ENCODE assay signal across 1 cellular context in the genomic region with DNA sequence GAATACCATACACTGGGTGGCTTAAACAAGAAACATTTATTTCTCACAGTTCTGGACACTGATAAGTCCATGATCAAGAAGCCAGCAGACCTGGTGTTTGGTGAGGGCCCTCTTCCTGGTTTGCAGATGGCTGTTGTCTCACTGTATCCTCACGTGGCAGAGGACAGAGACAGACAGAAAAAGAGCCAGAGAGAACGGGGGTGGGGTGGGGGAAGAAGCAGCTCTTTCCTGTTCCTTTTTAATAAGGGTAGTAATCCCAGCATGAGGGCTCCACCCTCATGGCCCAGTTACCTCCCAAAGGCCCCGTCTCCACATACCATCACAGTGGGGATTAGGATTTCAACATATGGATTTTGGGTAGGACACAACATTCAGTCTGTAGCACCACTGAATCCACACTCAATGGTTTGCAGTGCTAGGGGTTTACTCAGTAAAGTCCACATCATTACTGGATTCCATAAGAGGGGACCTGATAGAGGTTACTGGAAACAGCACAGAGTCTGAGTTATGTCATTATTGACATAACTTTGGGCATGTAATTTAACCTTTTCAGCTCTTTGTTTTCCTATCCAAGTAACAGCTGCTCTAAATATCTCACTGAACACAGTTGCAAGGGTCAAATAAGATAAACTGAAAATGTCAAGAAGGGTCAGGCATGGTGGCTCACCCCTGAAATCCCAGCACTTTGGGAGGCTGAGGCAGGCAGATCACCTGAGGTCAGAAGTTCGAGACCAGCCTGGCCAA.
TF ChIP-seq lines count a peak whose summit lies in the region.

No MANE protein-coding gene starts in this region.

TF ChIP-seq in HepG2, 621 proteins besides CTCF, POLR2A, EP300 and RAD21 (continued from another document and continues in another):
- TF ChIP-seq, protein P1, sequence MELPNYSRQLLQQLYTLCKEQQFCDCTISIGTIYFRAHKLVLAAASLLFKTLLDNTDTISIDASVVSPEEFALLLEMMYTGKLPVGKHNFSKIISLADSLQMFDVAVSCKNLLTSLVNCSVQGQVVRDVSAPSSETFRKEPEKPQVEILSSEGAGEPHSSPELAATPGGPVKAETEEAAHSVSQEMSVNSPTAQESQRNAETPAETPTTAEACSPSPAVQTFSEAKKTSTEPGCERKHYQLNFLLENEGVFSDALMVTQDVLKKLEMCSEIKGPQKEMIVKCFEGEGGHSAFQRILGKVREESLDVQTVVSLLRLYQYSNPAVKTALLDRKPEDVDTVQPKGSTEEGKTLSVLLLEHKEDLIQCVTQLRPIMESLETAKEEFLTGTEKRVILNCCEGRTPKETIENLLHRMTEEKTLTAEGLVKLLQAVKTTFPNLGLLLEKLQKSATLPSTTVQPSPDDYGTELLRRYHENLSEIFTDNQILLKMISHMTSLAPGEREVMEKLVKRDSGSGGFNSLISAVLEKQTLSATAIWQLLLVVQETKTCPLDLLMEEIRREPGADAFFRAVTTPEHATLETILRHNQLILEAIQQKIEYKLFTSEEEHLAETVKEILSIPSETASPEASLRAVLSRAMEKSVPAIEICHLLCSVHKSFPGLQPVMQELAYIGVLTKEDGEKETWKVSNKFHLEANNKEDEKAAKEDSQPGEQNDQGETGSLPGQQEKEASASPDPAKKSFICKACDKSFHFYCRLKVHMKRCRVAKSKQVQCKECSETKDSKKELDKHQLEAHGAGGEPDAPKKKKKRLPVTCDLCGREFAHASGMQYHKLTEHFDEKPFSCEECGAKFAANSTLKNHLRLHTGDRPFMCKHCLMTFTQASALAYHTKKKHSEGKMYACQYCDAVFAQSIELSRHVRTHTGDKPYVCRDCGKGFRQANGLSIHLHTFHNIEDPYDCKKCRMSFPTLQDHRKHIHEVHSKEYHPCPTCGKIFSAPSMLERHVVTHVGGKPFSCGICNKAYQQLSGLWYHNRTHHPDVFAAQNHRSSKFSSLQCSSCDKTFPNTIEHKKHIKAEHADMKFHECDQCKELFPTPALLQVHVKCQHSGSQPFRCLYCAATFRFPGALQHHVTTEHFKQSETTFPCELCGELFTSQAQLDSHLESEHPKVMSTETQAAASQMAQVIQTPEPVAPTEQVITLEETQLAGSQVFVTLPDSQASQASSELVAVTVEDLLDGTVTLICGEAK (IDR thresholded peaks at IDR 0.05): no peak
- TF ChIP-seq, protein P1 (CRISPR knock-in tag; IDR thresholded peaks at IDR 0.05): no peak; the same call in 1 of the 2 replicates
- peak; percentile 87 for TF ChIP-seq ZSCAN9 (CRISPR knock-in tag; IDR thresholded peaks at IDR 0.05; ENCODE audit: borderline replicate concordance)
- no peak for TF ChIP-seq KDM4B (CRISPR knock-in tag; IDR thresholded peaks at IDR 0.05)
- TF ChIP-seq, protein P2, sequence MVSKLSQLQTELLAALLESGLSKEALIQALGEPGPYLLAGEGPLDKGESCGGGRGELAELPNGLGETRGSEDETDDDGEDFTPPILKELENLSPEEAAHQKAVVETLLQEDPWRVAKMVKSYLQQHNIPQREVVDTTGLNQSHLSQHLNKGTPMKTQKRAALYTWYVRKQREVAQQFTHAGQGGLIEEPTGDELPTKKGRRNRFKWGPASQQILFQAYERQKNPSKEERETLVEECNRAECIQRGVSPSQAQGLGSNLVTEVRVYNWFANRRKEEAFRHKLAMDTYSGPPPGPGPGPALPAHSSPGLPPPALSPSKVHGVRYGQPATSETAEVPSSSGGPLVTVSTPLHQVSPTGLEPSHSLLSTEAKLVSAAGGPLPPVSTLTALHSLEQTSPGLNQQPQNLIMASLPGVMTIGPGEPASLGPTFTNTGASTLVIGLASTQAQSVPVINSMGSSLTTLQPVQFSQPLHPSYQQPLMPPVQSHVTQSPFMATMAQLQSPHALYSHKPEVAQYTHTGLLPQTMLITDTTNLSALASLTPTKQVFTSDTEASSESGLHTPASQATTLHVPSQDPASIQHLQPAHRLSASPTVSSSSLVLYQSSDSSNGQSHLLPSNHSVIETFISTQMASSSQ (IDR thresholded peaks at IDR 0.05; ENCODE audit: low read depth): 0 out of 2 replicates have a peak, but pooled peaks have one; percentile 42
- TF ChIP-seq, protein P2 (CRISPR knock-in tag; IDR thresholded peaks at IDR 0.05; ENCODE audit: borderline replicate concordance): no peak
- TF ChIP-seq FOXK1 (CRISPR knock-in tag; IDR thresholded peaks at IDR 0.05; ENCODE audit: borderline replicate concordance, low read depth): peak; percentile 73
- TF ChIP-seq YY1 (IDR thresholded peaks at IDR 0.05; ENCODE audit: insufficient read depth, insufficient replicate concordance, low read depth, low read length): no peak
- TF ChIP-seq, protein P3, sequence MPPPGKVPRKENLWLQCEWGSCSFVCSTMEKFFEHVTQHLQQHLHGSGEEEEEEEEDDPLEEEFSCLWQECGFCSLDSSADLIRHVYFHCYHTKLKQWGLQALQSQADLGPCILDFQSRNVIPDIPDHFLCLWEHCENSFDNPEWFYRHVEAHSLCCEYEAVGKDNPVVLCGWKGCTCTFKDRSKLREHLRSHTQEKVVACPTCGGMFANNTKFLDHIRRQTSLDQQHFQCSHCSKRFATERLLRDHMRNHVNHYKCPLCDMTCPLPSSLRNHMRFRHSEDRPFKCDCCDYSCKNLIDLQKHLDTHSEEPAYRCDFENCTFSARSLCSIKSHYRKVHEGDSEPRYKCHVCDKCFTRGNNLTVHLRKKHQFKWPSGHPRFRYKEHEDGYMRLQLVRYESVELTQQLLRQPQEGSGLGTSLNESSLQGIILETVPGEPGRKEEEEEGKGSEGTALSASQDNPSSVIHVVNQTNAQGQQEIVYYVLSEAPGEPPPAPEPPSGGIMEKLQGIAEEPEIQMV (CRISPR knock-in tag; IDR thresholded peaks at IDR 0.05; ENCODE audit: low read depth): no peak
- no peak for TF ChIP-seq PTBP1 (IDR thresholded peaks at IDR 0.05; ENCODE audit: low read depth, low read length, poor library complexity, severe bottlenecking)
- TF ChIP-seq, protein P4, sequence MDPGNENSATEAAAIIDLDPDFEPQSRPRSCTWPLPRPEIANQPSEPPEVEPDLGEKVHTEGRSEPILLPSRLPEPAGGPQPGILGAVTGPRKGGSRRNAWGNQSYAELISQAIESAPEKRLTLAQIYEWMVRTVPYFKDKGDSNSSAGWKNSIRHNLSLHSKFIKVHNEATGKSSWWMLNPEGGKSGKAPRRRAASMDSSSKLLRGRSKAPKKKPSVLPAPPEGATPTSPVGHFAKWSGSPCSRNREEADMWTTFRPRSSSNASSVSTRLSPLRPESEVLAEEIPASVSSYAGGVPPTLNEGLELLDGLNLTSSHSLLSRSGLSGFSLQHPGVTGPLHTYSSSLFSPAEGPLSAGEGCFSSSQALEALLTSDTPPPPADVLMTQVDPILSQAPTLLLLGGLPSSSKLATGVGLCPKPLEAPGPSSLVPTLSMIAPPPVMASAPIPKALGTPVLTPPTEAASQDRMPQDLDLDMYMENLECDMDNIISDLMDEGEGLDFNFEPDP (CRISPR knock-in tag; conservative IDR thresholded peaks at IDR 0.05): no peak
- TF ChIP-seq ATF1 (CRISPR knock-in tag; IDR thresholded peaks at IDR 0.05): peak; percentile 66; the same call in 1 of the 2 replicates
- no peak for TF ChIP-seq ZC3H13 (CRISPR knock-in tag; IDR thresholded peaks at IDR 0.05)
- no peak for TF ChIP-seq PHB2 (IDR thresholded peaks at IDR 0.05; ENCODE audit: partially characterized antibody)
- TF ChIP-seq, protein P5, sequence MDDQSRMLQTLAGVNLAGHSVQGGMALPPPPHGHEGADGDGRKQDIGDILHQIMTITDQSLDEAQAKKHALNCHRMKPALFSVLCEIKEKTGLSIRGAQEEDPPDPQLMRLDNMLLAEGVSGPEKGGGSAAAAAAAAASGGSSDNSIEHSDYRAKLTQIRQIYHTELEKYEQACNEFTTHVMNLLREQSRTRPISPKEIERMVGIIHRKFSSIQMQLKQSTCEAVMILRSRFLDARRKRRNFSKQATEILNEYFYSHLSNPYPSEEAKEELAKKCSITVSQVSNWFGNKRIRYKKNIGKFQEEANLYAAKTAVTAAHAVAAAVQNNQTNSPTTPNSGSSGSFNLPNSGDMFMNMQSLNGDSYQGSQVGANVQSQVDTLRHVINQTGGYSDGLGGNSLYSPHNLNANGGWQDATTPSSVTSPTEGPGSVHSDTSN (CRISPR knock-in tag; IDR thresholded peaks at IDR 0.05; ENCODE audit: borderline replicate concordance): no peak
- no peak for TF ChIP-seq ARNT2 (CRISPR knock-in tag; IDR thresholded peaks at IDR 0.05; ENCODE audit: low read depth)
- TF ChIP-seq NFIC (IDR thresholded peaks at IDR 0.05; ENCODE audit: low read length): peak; percentile 57; the same call in 1 of the 2 replicates
- TF ChIP-seq ZNF10 (CRISPR knock-in tag; IDR thresholded peaks at IDR 0.05; ENCODE audit: borderline replicate concordance, low read depth): no peak
- TF ChIP-seq SMARCC2 (IDR thresholded peaks at IDR 0.05): no peak
- no peak for TF ChIP-seq ZNF564 (CRISPR knock-in tag; IDR thresholded peaks at IDR 0.05)
- TF ChIP-seq KDM3A (CRISPR knock-in tag; IDR thresholded peaks at IDR 0.05; ENCODE audit: low read depth): no peak
- TF ChIP-seq, protein P6, sequence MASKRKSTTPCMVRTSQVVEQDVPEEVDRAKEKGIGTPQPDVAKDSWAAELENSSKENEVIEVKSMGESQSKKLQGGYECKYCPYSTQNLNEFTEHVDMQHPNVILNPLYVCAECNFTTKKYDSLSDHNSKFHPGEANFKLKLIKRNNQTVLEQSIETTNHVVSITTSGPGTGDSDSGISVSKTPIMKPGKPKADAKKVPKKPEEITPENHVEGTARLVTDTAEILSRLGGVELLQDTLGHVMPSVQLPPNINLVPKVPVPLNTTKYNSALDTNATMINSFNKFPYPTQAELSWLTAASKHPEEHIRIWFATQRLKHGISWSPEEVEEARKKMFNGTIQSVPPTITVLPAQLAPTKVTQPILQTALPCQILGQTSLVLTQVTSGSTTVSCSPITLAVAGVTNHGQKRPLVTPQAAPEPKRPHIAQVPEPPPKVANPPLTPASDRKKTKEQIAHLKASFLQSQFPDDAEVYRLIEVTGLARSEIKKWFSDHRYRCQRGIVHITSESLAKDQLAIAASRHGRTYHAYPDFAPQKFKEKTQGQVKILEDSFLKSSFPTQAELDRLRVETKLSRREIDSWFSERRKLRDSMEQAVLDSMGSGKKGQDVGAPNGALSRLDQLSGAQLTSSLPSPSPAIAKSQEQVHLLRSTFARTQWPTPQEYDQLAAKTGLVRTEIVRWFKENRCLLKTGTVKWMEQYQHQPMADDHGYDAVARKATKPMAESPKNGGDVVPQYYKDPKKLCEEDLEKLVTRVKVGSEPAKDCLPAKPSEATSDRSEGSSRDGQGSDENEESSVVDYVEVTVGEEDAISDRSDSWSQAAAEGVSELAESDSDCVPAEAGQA (IDR thresholded peaks at IDR 0.05; ENCODE audit: low read depth): 0 out of 2 replicates have a peak, but pooled peaks have one; percentile 22
- TF ChIP-seq, protein P6 (CRISPR knock-in tag; IDR thresholded peaks at IDR 0.05; ENCODE audit: borderline replicate concordance): no peak
- peak; percentile 80 for TF ChIP-seq HDAC2 (CRISPR knock-in tag; IDR thresholded peaks at IDR 0.05)
- TF ChIP-seq ZFP1 (CRISPR knock-in tag; IDR thresholded peaks at IDR 0.05): peak; percentile 89; the same call in 1 of the 2 replicates
- TF ChIP-seq MTF2 (CRISPR knock-in tag; IDR thresholded peaks at IDR 0.05; ENCODE audit: borderline replicate concordance): no peak
- no peak for TF ChIP-seq NFE2L1 (CRISPR knock-in tag; IDR thresholded peaks at IDR 0.05; ENCODE audit: borderline replicate concordance)
- TF ChIP-seq FOXA3 (CRISPR knock-in tag; IDR thresholded peaks at IDR 0.05): peak; percentile 96
